18 cellular contexts compared by ENCODE assay signal in the genomic region with DNA sequence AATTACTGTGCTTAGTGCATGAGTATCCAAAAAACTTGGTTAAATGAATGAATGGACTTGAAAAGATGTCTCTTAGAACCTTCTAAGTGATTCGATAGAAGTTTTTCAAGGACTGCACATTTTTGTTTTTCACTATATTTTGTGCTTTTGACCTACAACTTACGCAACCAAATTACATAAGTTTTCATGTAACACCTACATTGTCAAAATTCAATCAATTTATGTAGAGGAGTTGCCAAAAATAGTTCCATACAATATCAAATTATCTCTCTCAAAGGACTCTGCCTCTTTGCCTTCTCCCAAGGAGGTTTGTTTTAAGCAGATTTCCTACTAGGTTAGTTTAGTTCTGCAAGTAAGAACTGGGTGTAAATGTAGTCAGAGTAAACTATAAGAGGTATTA. TPM values are rescaled to one million over a fixed set of nuclear protein-coding genes. Genes with fewer than 3 reads are reported as not detected.
DNase-seq lines count a peak whose midpoint lies in the region; ATAC-seq, FAIRE-seq and TF ChIP-seq lines count a peak whose summit lies in the region.
"Had no signal": no experiment of that assay in that cellular context is flagged by ENCODE, and none has a peak within 500 bp of the region (broad histone marks: within the 10 kb centered on the region; RNA-seq: fewer than 3 reads in every experiment).

No MANE protein-coding gene starts in this region.

- POLR2A ChIA-PET in HepG2 (lab: Yijun Ruan, JAX): interaction anchor here (4.5 kb wide), 1 partner anchor 10 kb away, joined by 27 read pairs; the partner anchor contains the start of gene MARCHF7

- TF ChIP-seq POLR2A in HepG2 (IDR thresholded peaks at IDR 0.05; ENCODE audit: insufficient read depth in 1 of 2, low read depth in 2 of 2, low read length in 2 of 2) (no peak), right lobe of liver (IDR thresholded peaks at IDR 0.05) (no peak)

- no peak for FAIRE-seq in HepG2 (lab: Jason Lieb, UNC)
- peak; percentile 64 for FAIRE-seq in islet of Langerhans (lab: Jason Lieb, UNC)

- ATAC-seq in HepG2 (no peak), right lobe of liver (no peak), GM19463 (IDR thresholded peaks at IDR 0.05; ENCODE audit: unreplicated experiment) (no peak), GM18870 (IDR thresholded peaks at IDR 0.05; ENCODE audit: unreplicated experiment) (no peak)

- no TSS peak for BruUV-seq in HepG2 (replicated peaks; lab: Mats Ljungman, UMichigan)

- no peak for TF ChIP-seq CTCF in HepG2 (CRISPR knock-in tag; IDR thresholded peaks at IDR 0.05)
- no peak for TF ChIP-seq CTCF in right lobe of liver (IDR thresholded peaks at IDR 0.05)

- H3K27ac ChIP-seq in HepG2 (ENCODE audit: extremely low read length, insufficient read depth, low read length) (peak overlapping the region; percentile 6), right lobe of liver (peak overlapping the region in 1 of 3 donors; percentile 1), SK-N-MC (peak overlapping the region; percentile 56), subcutaneous abdominal adipose tissue (ENCODE audit: low read depth, low read length) (peak overlapping the region; percentile 38)
- H3K27ac ChIP-seq: PC-9, SJCRH30 had no signal

- in situ Hi-C loops in HepG2 (cut with HindIII; ENCODE audit: extremely low pct_ligation_motif_present, low pct_unique_long_range_greater_than_20kb): no loop called here

- DNase-seq in HepG2 (ENCODE audit: low spot score) (no peak), right lobe of liver (no peak), SK-N-MC (ENCODE audit: low read depth, low spot score) (no peak)
- DNase-seq: ACHN, AML-193, Calu3, DMS53, H7, NCI-H1436, NCI-H2029, NCI-H2171 treated with DMSO at 0.1 percent for 48 hours, NCI-H774, PC-9, SJCRH30 had no signal

- H3K9ac ChIP-seq in HepG2 (ENCODE audit: insufficient read depth, low read depth, low read length) (no peak overlapping the region), SK-N-MC (ENCODE audit: insufficient read length) (no peak overlapping the region), subcutaneous abdominal adipose tissue (ENCODE audit: low read length in 5 of 5) (no peak overlapping the region)

- H3K79me2 ChIP-seq in HepG2 (ENCODE audit: insufficient read depth, low read length): peaks cover 100% of the 10 kb centered on the region

- no peak for TF ChIP-seq EP300 in HepG2 (IDR thresholded peaks at IDR 0.05; ENCODE audit: low read depth in 2 of 2, low read length in 2 of 2)
- no peak for TF ChIP-seq EP300 in HepG2 (CRISPR knock-in tag; IDR thresholded peaks at IDR 0.05; ENCODE audit: borderline replicate concordance)

- no peaks in the 10 kb centered on the region for H3K27me3 ChIP-seq in HepG2 (ENCODE audit: control insufficient read depth in 1 of 2, insufficient read depth in 2 of 2, low read length in 2 of 2)
- H3K27me3 ChIP-seq in right lobe of liver: no peaks in the 10 kb centered on the region
- no peaks in the 10 kb centered on the region for H3K27me3 ChIP-seq in subcutaneous abdominal adipose tissue (ENCODE audit: control insufficient read depth in 5 of 5, insufficient read depth in 4 of 5, low read length in 5 of 5)
- H3K27me3 ChIP-seq: SJCRH30 had no signal

- CTCF ChIA-PET in HepG2 (lab: Yijun Ruan, JAX; ENCODE audit: low intra/inter-chr PET ratio, low total read pairs): no interaction called here

- WGBS in HepG2 (ENCODE audit: low lambda C conversion rate): 94% methylated on average over 2 of the region's 2 CpGs
- 52% methylated on average over 2 of the region's 2 CpGs for WGBS in right lobe of liver (ENCODE audit: insufficient coverage, low coverage, low lambda C conversion rate, missing lambda C conversion rate)

- H3K4me3 ChIP-seq in HepG2 (replicated peaks in 1 of 3; ENCODE audit: insufficient read depth in 1 of 3, low read depth in 2 of 3, low read length in 3 of 3): no peak overlapping the region
- H3K4me3 ChIP-seq in right lobe of liver: no peak overlapping the region
- no peak overlapping the region for H3K4me3 ChIP-seq in SK-N-MC
- H3K4me3 ChIP-seq in subcutaneous abdominal adipose tissue (ENCODE audit: low read depth in 1 of 5, low read length in 5 of 5): no peak overlapping the region
- H3K4me3 ChIP-seq: PC-9, SJCRH30 had no signal

- intact Hi-C loops in HepG2 (cut with micrococcal nuclease; ENCODE audit: unreplicated experiment): no loop called here
- intact Hi-C loops in right lobe of liver (cut with DNase I): no loop called here

- H3K4me1 ChIP-seq in HepG2 (ENCODE audit: insufficient read depth, low read length) (peaks cover 27% of the 10 kb centered on the region), right lobe of liver (peaks cover 0 to 26% (median under 1%) of the 10 kb centered on the region in 4 donors), subcutaneous abdominal adipose tissue (ENCODE audit: control insufficient read depth in 5 of 5, insufficient read depth in 5 of 5, low read length in 5 of 5) (peaks cover 0 to 29% (median 22%) of the 10 kb centered on the region in 5 donors)
- H3K4me1 ChIP-seq: SJCRH30 had no signal

- H4K20me1 ChIP-seq in HepG2 (ENCODE audit: insufficient read depth, low read length): peaks cover 96% of the 10 kb centered on the region

- TF ChIP-seq RAD21 in HepG2 (CRISPR knock-in tag; IDR thresholded peaks at IDR 0.05): no peak

- H3K36me3 ChIP-seq in HepG2 (replicated peaks in 1 of 2; ENCODE audit: control insufficient read depth in 1 of 2, insufficient read depth in 2 of 2, low read length in 2 of 2) (peaks cover 7 to 32% of the 10 kb centered on the region in 2 experiments; a peak in 4 of 5 replicates), right lobe of liver (peaks cover 0 to 8% (median 1%) of the 10 kb centered on the region in 4 donors), SK-N-MC (ENCODE audit: insufficient read depth, low read length) (peaks cover 96% of the 10 kb centered on the region), subcutaneous abdominal adipose tissue (ENCODE audit: control insufficient read depth in 5 of 5, insufficient read depth in 5 of 5, low read length in 5 of 5) (peaks cover 2 to 16% (median 13%) of the 10 kb centered on the region in 5 donors)

- no peaks in the 10 kb centered on the region for H3K9me3 ChIP-seq in HepG2 (ENCODE audit: low read length)
- H3K9me3 ChIP-seq in right lobe of liver: no peaks in the 10 kb centered on the region
- peaks cover 14% of the 10 kb centered on the region; the same call in 1 of the 2 replicates for H3K9me3 ChIP-seq in SK-N-MC (ENCODE audit: low read depth, low read length)
- peaks cover 0 to 3% (median 0%) of the 10 kb centered on the region in 5 donors for H3K9me3 ChIP-seq in subcutaneous abdominal adipose tissue (ENCODE audit: control insufficient read depth in 5 of 5, low read length in 5 of 5)

- no peak overlapping the region for H3K4me2 ChIP-seq in HepG2 (ENCODE audit: low read depth, low read length)
- H3K4me2 ChIP-seq: PC-9 had no signal

- no peak overlapping the region for H2AFZ ChIP-seq in HepG2 (ENCODE audit: low read length)
- H2AFZ ChIP-seq: PC-9 had no signal

TF ChIP-seq in HepG2, 621 proteins besides CTCF, POLR2A, EP300 and RAD21:
- TF ChIP-seq CEBPB (IDR thresholded peaks at IDR 0.05; ENCODE audit: borderline replicate concordance, low read depth, low read length) (peak; percentile 74; the same call in 1 of the 2 replicates), PITX1 (CRISPR knock-in tag; IDR thresholded peaks at IDR 0.05) (no peak), ZNF589 (CRISPR knock-in tag; conservative IDR thresholded peaks at IDR 0.05) (no peak), ZNF644 (CRISPR knock-in tag; IDR thresholded peaks at IDR 0.05; ENCODE audit: low read depth) (0 out of 2 replicates have a peak, but pooled peaks have one; percentile 12), CEBPG (CRISPR knock-in tag; IDR thresholded peaks at IDR 0.05) (peak; percentile 68)

RNA-seq across cellular contexts. Expression of gene MARCHF7, which starts 10.3 kb away (rescaled TPM):
- total RNA-seq in HepG2 (2016; rRNA removed; fragmentation: Illumina TruSeq; extraction: Trizol) (88.5 and 156 TPM in 2 replicates), right lobe of liver (10 to 100 TPM; 20.1 to 41.2 (median 29.8) TPM)
- 27.0 and 32.4 TPM in 2 replicates for total RNA-seq in HepG2 (2016; cell fraction: cytosol; rRNA removed; fragmentation: Illumina TruSeq; extraction: Trizol; ENCODE audit: low read depth)
- 91.7 and 146 TPM in 2 replicates for total RNA-seq in HepG2 (2016; cell fraction: insoluble cytoplasmic fraction; rRNA removed; fragmentation: Illumina TruSeq; extraction: Trizol)
- 57.4 and 74.7 TPM in 2 replicates for total RNA-seq in HepG2 (2016; cell fraction: membrane; rRNA removed; fragmentation: Illumina TruSeq; extraction: Trizol)
- 74.2 and 77.1 TPM in 2 replicates for total RNA-seq in HepG2 (2016; cell fraction: nucleus; rRNA removed; fragmentation: Illumina TruSeq; extraction: Trizol)
- polyA plus RNA-seq in HepG2 (2011; rRNA removed): 32.8 and 33.2 TPM in 2 replicates
- 13.5 and 21.8 TPM in 2 replicates for polyA plus RNA-seq in HepG2 (2011; cell fraction: cytosol; rRNA removed)
- polyA plus RNA-seq in HepG2 (2011; cell fraction: nucleus; rRNA removed): 19.1 and 33.0 TPM in 2 replicates
- 47.2 and 54.7 TPM in 2 replicates for polyA plus RNA-seq in HepG2 (2012)
- polyA plus RNA-seq in HepG2 (2016; cell fraction: cytosol; fragmentation: Illumina TruSeq; extraction: Trizol; ENCODE audit: low read depth): 3.1 and 4.7 TPM in 2 replicates
- 124 and 129 TPM in 2 replicates for polyA plus RNA-seq in HepG2 (2016; cell fraction: insoluble cytoplasmic fraction; fragmentation: Illumina TruSeq; extraction: Trizol; ENCODE audit: low read depth)
- polyA plus RNA-seq in HepG2 (2016; cell fraction: membrane; fragmentation: Illumina TruSeq; extraction: Trizol; ENCODE audit: low read depth): 12.6 and 14.7 TPM in 2 replicates
- polyA plus RNA-seq in HepG2 (2016; cell fraction: nucleus; fragmentation: Illumina TruSeq; extraction: Trizol; ENCODE audit: insufficient read depth, low read depth): 114 and 121 TPM in 2 replicates
- 14.0 and 17.7 TPM in 2 replicates for polyA minus RNA-seq in HepG2 (2011; rRNA and poly(A)+ RNA removed; ENCODE audit: low replicate concordance)
- polyA minus RNA-seq in HepG2 (2011; cell fraction: cytosol; rRNA and poly(A)+ RNA removed): 43.7 and 49.3 TPM in 2 replicates
- polyA minus RNA-seq in HepG2 (2011; cell fraction: nucleus; rRNA and poly(A)+ RNA removed): 104 and 120 TPM in 2 replicates
